In genomic region chr6:30511147-30511546, GRCh38 we compare ENCODE assay signal across 17 cellular contexts. TPM values are rescaled to one million over a fixed set of nuclear protein-coding genes. Genes with fewer than 3 reads are reported as not detected.
DNase-seq lines count a peak whose midpoint lies in the region; ATAC-seq, FAIRE-seq and TF ChIP-seq lines count a peak whose summit lies in the region.
"Had no signal": no experiment of that assay in that cellular context is flagged by ENCODE, and none has a peak within 500 bp of the region (broad histone marks: within the 10 kb centered on the region; RNA-seq: fewer than 3 reads in every experiment).

No MANE protein-coding gene starts in this region.

- intact Hi-C loops in endothelial cell of umbilical vein (cut with micrococcal nuclease): no loop called here

- no peak overlapping the region; the same call in 1 of the 2 replicates for H3K9ac ChIP-seq in SU-DHL-6 (ENCODE audit: low read length)
- no peak overlapping the region for H3K9ac ChIP-seq in endothelial cell of umbilical vein (replicated peaks; ENCODE audit: extremely low read depth, insufficient read depth, low read length)

- no peaks in the 10 kb centered on the region for H4K20me1 ChIP-seq in SU-DHL-6 (ENCODE audit: low read depth, low read length)
- no peaks in the 10 kb centered on the region for H4K20me1 ChIP-seq in endothelial cell of umbilical vein (replicated peaks; ENCODE audit: control insufficient read depth, extremely low read depth, insufficient read depth, low read length)

- H3K9me3 ChIP-seq in SU-DHL-6 (ENCODE audit: insufficient read depth, low read length): no peaks in the 10 kb centered on the region
- H3K9me3 ChIP-seq in endothelial cell of umbilical vein (replicated peaks; ENCODE audit: control insufficient read depth, insufficient read depth, low read length): no peaks in the 10 kb centered on the region
- H3K9me3 ChIP-seq: right atrium auricular region, tibial nerve had no signal

- H3K27me3 ChIP-seq in SU-DHL-6 (ENCODE audit: low read length) (no peaks in the 10 kb centered on the region), endothelial cell of umbilical vein (ENCODE audit: control insufficient read depth in 2 of 2, insufficient read depth in 2 of 2, low read length in 2 of 2) (no peaks in the 10 kb centered on the region), brain microvascular endothelial cell (replicated peaks) (no peaks in the 10 kb centered on the region)
- H3K27me3 ChIP-seq: right atrium auricular region, tibial nerve had no signal

- POLR2A ChIA-PET in endothelial cell of umbilical vein (lab: Charles Lee): no interaction called here

- no peak for FAIRE-seq in endothelial cell of umbilical vein (lab: Jason Lieb, UNC)
- FAIRE-seq: astrocyte had no signal

- no peak for DNase-seq in activated naive CD4-positive, alpha-beta T cell treated with anti-CD3 and anti-CD28 coated beads, Interleukin-2, amount 50 U/mL, for 16 hours
- no peak for DNase-seq in endothelial cell of umbilical vein (ENCODE audit: low read depth, low spot score)
- no peak for DNase-seq in stimulated activated naive CD8-positive, alpha-beta T cell treated with anti-CD3 and anti-CD28 coated beads, Interleukin-15, amount 100 ng/mL, for 72 hours
- DNase-seq in foreskin melanocyte: no peak
- DNase-seq in pons (ENCODE audit: low spot score): no peak
- no peak for DNase-seq in brain microvascular endothelial cell
- DNase-seq: activated CD4-positive, CD25-positive, alpha-beta regulatory T cell; hippocampal formation; NCI-H1694 treated with DMSO at 0.1 percent for 48 hours; NCI-H510A treated with DMSO at 0.1 percent for 48 hours; OCI-M1 had no signal

- peaks cover 82% of the 10 kb centered on the region for H3K4me1 Mint-ChIP-seq in activated naive CD4-positive, alpha-beta T cell treated with anti-CD3 and anti-CD28 coated beads, Interleukin-2, amount 50 U/mL, for 24 hours
- H3K4me1 Mint-ChIP-seq in stimulated activated naive CD8-positive, alpha-beta T cell treated with anti-CD3 and anti-CD28 coated beads, Interleukin-15, amount 100 ng/mL, for 72 hours: peaks cover 73% of the 10 kb centered on the region

- H3K79me2 ChIP-seq in SU-DHL-6 (ENCODE audit: insufficient read depth, low read length): no peaks in the 10 kb centered on the region
- no peaks in the 10 kb centered on the region for H3K79me2 ChIP-seq in endothelial cell of umbilical vein (ENCODE audit: control insufficient read depth, insufficient read depth, low read length)

- H3K27ac Mint-ChIP-seq in activated naive CD4-positive, alpha-beta T cell treated with anti-CD3 and anti-CD28 coated beads, Interleukin-2, amount 50 U/mL, for 24 hours: peak overlapping the region; percentile 76
- peak overlapping the region; percentile 88 to 93 for H3K27ac Mint-ChIP-seq in stimulated activated naive CD8-positive, alpha-beta T cell treated with anti-CD3 and anti-CD28 coated beads, Interleukin-15, amount 100 ng/mL, for 72 hours
- H3K27ac Mint-ChIP-seq: nephron had no signal

- no peaks in the 10 kb centered on the region for H3K9me1 ChIP-seq in endothelial cell of umbilical vein (replicated peaks; ENCODE audit: control insufficient read depth, extremely low read depth, insufficient read depth, low read length)

- dilution Hi-C loops in endothelial cell of umbilical vein (cut with MboI; ENCODE audit: extremely low pct_ligation_motif_present, low sequenced_read_pairs): no loop called here

- H3K9me2 ChIP-seq in SU-DHL-6 (replicated peaks; ENCODE audit: insufficient read depth, low read length): no peaks in the 10 kb centered on the region

- no peaks in the 10 kb centered on the region for H3K27me3 Mint-ChIP-seq in activated naive CD4-positive, alpha-beta T cell treated with anti-CD3 and anti-CD28 coated beads, Interleukin-2, amount 50 U/mL, for 24 hours
- H3K27me3 Mint-ChIP-seq in stimulated activated naive CD8-positive, alpha-beta T cell treated with anti-CD3 and anti-CD28 coated beads, Interleukin-15, amount 100 ng/mL, for 72 hours: no peaks in the 10 kb centered on the region

- peaks cover 2% of the 10 kb centered on the region for H3K36me3 Mint-ChIP-seq in activated naive CD4-positive, alpha-beta T cell treated with anti-CD3 and anti-CD28 coated beads, Interleukin-2, amount 50 U/mL, for 24 hours

- H3K4me3 Mint-ChIP-seq in activated naive CD4-positive, alpha-beta T cell treated with anti-CD3 and anti-CD28 coated beads, Interleukin-2, amount 50 U/mL, for 24 hours: peak overlapping the region; percentile 0
- H3K4me3 Mint-ChIP-seq in stimulated activated naive CD8-positive, alpha-beta T cell treated with anti-CD3 and anti-CD28 coated beads, Interleukin-15, amount 100 ng/mL, for 72 hours: peak overlapping the region; percentile 65 to 77
- H3K4me3 Mint-ChIP-seq: nephron had no signal

- in situ Hi-C loops in brain microvascular endothelial cell (cut with HindIII; ENCODE audit: low pct_ligation_motif_present, low sequenced_read_pairs): no loop called here

- peaks cover 5% of the 10 kb centered on the region for H3K9me3 Mint-ChIP-seq in activated naive CD4-positive, alpha-beta T cell treated with anti-CD3 and anti-CD28 coated beads, Interleukin-2, amount 50 U/mL, for 24 hours
- H3K9me3 Mint-ChIP-seq in stimulated activated naive CD8-positive, alpha-beta T cell treated with anti-CD3 and anti-CD28 coated beads, Interleukin-15, amount 100 ng/mL, for 72 hours: peaks cover 6 to 8% of the 10 kb centered on the region in 2 donors
- H3K9me3 Mint-ChIP-seq: nephron had no signal

- H2AFZ ChIP-seq in SU-DHL-6 (ENCODE audit: low read depth, low read length, severe bottlenecking): peak overlapping the region; percentile 2
- peak overlapping the region; percentile 83 for H2AFZ ChIP-seq in endothelial cell of umbilical vein (ENCODE audit: low read depth, low read length)

- no peaks in the 10 kb centered on the region for H3K36me3 ChIP-seq in SU-DHL-6 (ENCODE audit: low read length)
- no peaks in the 10 kb centered on the region for H3K36me3 ChIP-seq in endothelial cell of umbilical vein (ENCODE audit: control insufficient read depth in 2 of 2, extremely low read depth in 1 of 2, insufficient read depth in 2 of 2, low read length in 2 of 2)
- H3K36me3 ChIP-seq in brain microvascular endothelial cell (replicated peaks): no peaks in the 10 kb centered on the region
- H3K36me3 ChIP-seq: right atrium auricular region, tibial nerve had no signal

- H3K4me1 ChIP-seq in endothelial cell of umbilical vein (ENCODE audit: control insufficient read depth, extremely low read depth, insufficient read depth, low read length): peaks cover 16% of the 10 kb centered on the region
- H3K4me1 ChIP-seq: right atrium auricular region had no signal

- TF ChIP-seq POLR2A in endothelial cell of umbilical vein (IDR thresholded peaks at IDR 0.05; ENCODE audit: low read depth, low read length): no peak

- H3K27ac ChIP-seq in SU-DHL-6 (ENCODE audit: low read depth, low read length): peak overlapping the region; percentile 87
- no peak overlapping the region for H3K27ac ChIP-seq in endothelial cell of umbilical vein (ENCODE audit: insufficient read depth, low read depth, low read length)
- no peak overlapping the region for H3K27ac ChIP-seq in brain microvascular endothelial cell
- H3K27ac ChIP-seq: right atrium auricular region had no signal

- BruUV-seq in endothelial cell of umbilical vein (replicated peaks; lab: Mats Ljungman, UMichigan): no TSS peak

- ATAC-seq in stimulated activated naive CD8-positive, alpha-beta T cell treated with anti-CD3 and anti-CD28 coated beads, Interleukin-15, amount 100 ng/mL, for 72 hours: no peak

- H3K4me2 ChIP-seq in SU-DHL-6 (ENCODE audit: low read depth, low read length, poor library complexity, severe bottlenecking) (peak overlapping the region; percentile 68), endothelial cell of umbilical vein (ENCODE audit: insufficient read depth, low read length) (no peak overlapping the region)

- CTCF ChIA-PET in endothelial cell of umbilical vein (lab: Charles Lee): interaction anchor here (1.2 to 2.8 kb wide), 8 partner anchors 10 to 34 kb away, joined by 3 to 12 read pairs (median 8); no protein-coding TSS in a partner anchor

- TF ChIP-seq CTCF in SU-DHL-6 (IDR thresholded peaks at IDR 0.05; ENCODE audit: insufficient read depth, low read length, poor library complexity, severe bottlenecking) (no peak), endothelial cell of umbilical vein (IDR thresholded peaks at IDR 0.05; ENCODE audit: extremely low read depth in 1 of 2, insufficient read depth in 1 of 2, low read depth in 1 of 2, low read length in 2 of 2) (no peak), brain microvascular endothelial cell (IDR thresholded peaks at IDR 0.05; ENCODE audit: low read depth, low read length, missing control alignments) (no peak)

- peaks cover 55% of the 10 kb centered on the region for H3F3A ChIP-seq in SU-DHL-6 (ENCODE audit: insufficient read depth)

- H3K4me3 ChIP-seq in SU-DHL-6 (ENCODE audit: insufficient read depth, low read length, poor library complexity, severe bottlenecking) (no peak overlapping the region), endothelial cell of umbilical vein (replicated peaks in 1 of 3; ENCODE audit: insufficient read depth in 1 of 3, low read depth in 1 of 3, low read length in 3 of 3) (no peak overlapping the region), brain microvascular endothelial cell (ENCODE audit: low read depth, low read length) (no peak overlapping the region)
- H3K4me3 ChIP-seq: right atrium auricular region, tibial nerve had no signal

RNA-seq across cellular contexts. Expression of gene HLA-E, which starts 21.8 kb away (rescaled TPM):
- 249 and 271 TPM in 2 replicates for total RNA-seq in endothelial cell of umbilical vein
- 277 and 298 TPM in 2 replicates for polyA plus RNA-seq in endothelial cell of umbilical vein
- 254 and 295 TPM in 2 replicates for polyA plus RNA-seq in endothelial cell of umbilical vein (2011; cell fraction: cytosol; rRNA removed)
- 225 and 229 TPM in 2 replicates for polyA plus RNA-seq in endothelial cell of umbilical vein (2011; cell fraction: nucleus; rRNA removed)
- 225 and 308 TPM in 2 replicates for polyA plus RNA-seq in endothelial cell of umbilical vein (2012)
- 251 and 253 TPM in 2 replicates for polyA minus RNA-seq in endothelial cell of umbilical vein
- 24.6 TPM for polyA minus RNA-seq in endothelial cell of umbilical vein (2011; cell fraction: cytosol; rRNA and poly(A)+ RNA removed)
- polyA minus RNA-seq in endothelial cell of umbilical vein (2011; cell fraction: nucleus; rRNA and poly(A)+ RNA removed): 74.0 and 113 TPM in 2 replicates

RNA-seq across cellular contexts. Expression of gene GNL1, which starts 45.1 kb away (rescaled TPM):
- 87.3 and 103 TPM in 2 replicates for total RNA-seq in endothelial cell of umbilical vein
- 58.4 and 63.1 TPM in 2 replicates for polyA plus RNA-seq in endothelial cell of umbilical vein
- 48.2 and 59.3 TPM in 2 replicates for polyA plus RNA-seq in endothelial cell of umbilical vein (2011; cell fraction: cytosol; rRNA removed)
- 60.5 and 77.4 TPM in 2 replicates for polyA plus RNA-seq in endothelial cell of umbilical vein (2011; cell fraction: nucleus; rRNA removed)
- 60.2 and 63.8 TPM in 2 replicates for polyA plus RNA-seq in endothelial cell of umbilical vein (2012)
- polyA minus RNA-seq in endothelial cell of umbilical vein: 53.5 and 54.4 TPM in 2 replicates
- polyA minus RNA-seq in endothelial cell of umbilical vein (2011; cell fraction: cytosol; rRNA and poly(A)+ RNA removed): 19.0 TPM
- 22.0 and 23.6 TPM in 2 replicates for polyA minus RNA-seq in endothelial cell of umbilical vein (2011; cell fraction: nucleus; rRNA and poly(A)+ RNA removed)

RNA-seq across cellular contexts. Expression of gene PRR3, which starts 45.9 kb away (rescaled TPM):
- 10.6 and 12.0 TPM in 2 replicates for total RNA-seq in endothelial cell of umbilical vein
- polyA plus RNA-seq in endothelial cell of umbilical vein: 22.3 and 23.3 TPM in 2 replicates
- polyA plus RNA-seq in endothelial cell of umbilical vein (2011; cell fraction: cytosol; rRNA removed): 12.1 and 12.9 TPM in 2 replicates
- 13.5 and 15.0 TPM in 2 replicates for polyA plus RNA-seq in endothelial cell of umbilical vein (2011; cell fraction: nucleus; rRNA removed)
- 6.6 and 8.4 TPM in 2 replicates for polyA plus RNA-seq in endothelial cell of umbilical vein (2012)
- 15.3 and 22.2 TPM in 2 replicates for polyA minus RNA-seq in endothelial cell of umbilical vein
- polyA minus RNA-seq in endothelial cell of umbilical vein (2011; cell fraction: cytosol; rRNA and poly(A)+ RNA removed): 22.1 TPM
- 7.6 and 12.0 TPM in 2 replicates for polyA minus RNA-seq in endothelial cell of umbilical vein (2011; cell fraction: nucleus; rRNA and poly(A)+ RNA removed)
